Comparison of ENCODE assay signal across 15 cellular contexts in genomic region chr3:45409369-45409768, GRCh38.
"Had no signal": no experiment of that assay in that cellular context is flagged by ENCODE, and none has a peak within 500 bp of the region (broad histone marks: within the 10 kb centered on the region; RNA-seq: fewer than 3 reads in every experiment).

No MANE protein-coding gene starts in this region.

- H3K27ac Mint-ChIP-seq: activated CD4-positive, alpha-beta memory T cell treated with anti-CD3 and anti-CD28 coated beads, Interleukin-2, amount 10 ng/mL, durations not matched to agents 7 days and 5 days; activated naive CD4-positive, alpha-beta T cell treated with anti-CD3 and anti-CD28 coated beads, Interleukin-2, amount 10 ng/mL, durations not matched to agents 7 days and 5 days; activated T-cell treated with anti-CD3 and anti-CD28 coated beads, Interleukin-2, amount 50 U/mL, for 24 hours had no signal

- H3K27me3 Mint-ChIP-seq: activated CD4-positive, alpha-beta memory T cell treated with anti-CD3 and anti-CD28 coated beads, Interleukin-2, amount 10 ng/mL, durations not matched to agents 7 days and 5 days; activated naive CD4-positive, alpha-beta T cell treated with anti-CD3 and anti-CD28 coated beads, Interleukin-2, amount 10 ng/mL, durations not matched to agents 7 days and 5 days; activated T-cell treated with anti-CD3 and anti-CD28 coated beads, Interleukin-2, amount 50 U/mL, for 24 hours; natural killer cell treated with Interleukin-12 subunit alpha and Interleukin-12 subunit beta and Interleukin-15 and Interleukin-18, amount 100 ng/mL, for 72 hours had no signal

- H3K36me3 ChIP-seq: prostate gland, upper lobe of right lung had no signal

- H3K27me3 ChIP-seq: ascending aorta, stomach, upper lobe of right lung had no signal

- H3K4me1 ChIP-seq: prostate gland, upper lobe of right lung had no signal

- ATAC-seq: esophagus mucosa had no signal

- H3K27ac ChIP-seq: ascending aorta, prostate gland, thoracic aorta, upper lobe of right lung, VCaP had no signal

- H3K4me3 ChIP-seq: ascending aorta, prostate gland, stomach, thoracic aorta, upper lobe of right lung had no signal

- H3K4me3 Mint-ChIP-seq: activated CD4-positive, alpha-beta memory T cell treated with anti-CD3 and anti-CD28 coated beads, Interleukin-2, amount 10 ng/mL, durations not matched to agents 7 days and 5 days; activated naive CD4-positive, alpha-beta T cell treated with anti-CD3 and anti-CD28 coated beads, Interleukin-2, amount 10 ng/mL, durations not matched to agents 7 days and 5 days; activated T-cell treated with anti-CD3 and anti-CD28 coated beads, Interleukin-2, amount 50 U/mL, for 24 hours; natural killer cell treated with Interleukin-12 subunit alpha and Interleukin-12 subunit beta and Interleukin-15 and Interleukin-18, amount 100 ng/mL, for 72 hours had no signal

- DNase-seq: activated CD4-positive, alpha-beta memory T cell treated with anti-CD3 and anti-CD28 coated beads, Interleukin-2, amount 10 ng/mL, durations not matched to agents 7 days and 5 days; activated CD4-positive, alpha-beta T cell treated with anti-CD3 and anti-CD28 coated beads for 4 hours; activated naive CD4-positive, alpha-beta T cell treated with anti-CD3 and anti-CD28 coated beads, Interleukin-2, amount 10 ng/mL, durations not matched to agents 7 days and 5 days; activated T-cell treated with anti-CD3 and anti-CD28 coated beads, Interleukin-2, amount 50 U/mL, for 24 hours; glutamatergic neuron; mesendoderm; stimulated activated CD4-positive, alpha-beta T cell treated with anti-CD3 and anti-CD28 coated beads, Interleukin-1b, Interleukin-23, amount 100 ng/mL, for 48 hours; stomach; upper lobe of right lung had no signal

- H3K9me3 Mint-ChIP-seq: activated CD4-positive, alpha-beta memory T cell treated with anti-CD3 and anti-CD28 coated beads, Interleukin-2, amount 10 ng/mL, durations not matched to agents 7 days and 5 days; activated naive CD4-positive, alpha-beta T cell treated with anti-CD3 and anti-CD28 coated beads, Interleukin-2, amount 10 ng/mL, durations not matched to agents 7 days and 5 days; activated T-cell treated with anti-CD3 and anti-CD28 coated beads, Interleukin-2, amount 50 U/mL, for 24 hours; natural killer cell treated with Interleukin-12 subunit alpha and Interleukin-12 subunit beta and Interleukin-15 and Interleukin-18, amount 100 ng/mL, for 72 hours had no signal

- H3K9me3 ChIP-seq: ascending aorta, prostate gland, thoracic aorta, upper lobe of right lung had no signal
